In genomic region chrX:703466-704210, GRCh38 we compare ENCODE assay signal across 18 cellular contexts.
DNase-seq lines count a peak whose midpoint lies in the region; FAIRE-seq and TF ChIP-seq lines count a peak whose summit lies in the region.
"Had no signal": no experiment of that assay in that cellular context is flagged by ENCODE, and none has a peak within 500 bp of the region (broad histone marks: within the 10 kb centered on the region; RNA-seq: fewer than 3 reads in every experiment).

No MANE protein-coding gene starts in this region.

- DNase-seq in EH (ENCODE audit: low read depth) (peak; percentile 87), MG63 (peak; percentile 9), endothelial cell of umbilical vein (ENCODE audit: low read depth, low spot score) (no peak), stromal cell of bone marrow (ENCODE audit: low read depth) (peak; percentile 83), NK-92 (lab: John Stamatoyannopoulos, UW; ENCODE audit: unreplicated experiment) (no peak), small intestine (no peak)
- DNase-seq in activated T-cell treated with anti-CD3 and anti-CD28 coated beads, Interleukin-2, amount 50 U/mL, for 1 hour = no peak
- no peak for DNase-seq in activated T-cell treated with anti-CD3 and anti-CD28 coated beads, Interleukin-2, amount 50 U/mL, for 48 hours
- DNase-seq: ACHN; CD4-positive, alpha-beta memory T cell; HCEC 1CT; NCI-H1417 treated with DMSO at 0.1 percent for 48 hours; NCI-H2029 treated with DMSO at 0.1 percent for 48 hours; NCI-H524; RPMI8226; SJCRH30 had no signal

- no TSS peak for BruUV-seq in endothelial cell of umbilical vein (replicated peaks; lab: Mats Ljungman, UMichigan)

- no peaks in the 10 kb centered on the region for H3K9me1 ChIP-seq in endothelial cell of umbilical vein (replicated peaks; ENCODE audit: control insufficient read depth, extremely low read depth, insufficient read depth, low read length)

- no peaks in the 10 kb centered on the region for H3K4me1 ChIP-seq in endothelial cell of umbilical vein (ENCODE audit: control insufficient read depth, extremely low read depth, insufficient read depth, low read length)
- H3K4me1 ChIP-seq in small intestine (ENCODE audit: control insufficient read depth in 2 of 2, insufficient read depth in 1 of 2, low read depth in 1 of 2, low read length in 1 of 2) = no peaks in the 10 kb centered on the region
- H3K4me1 ChIP-seq: SJCRH30 had no signal

- WGBS in small intestine, 3 donors = 65 to 82% (median 77%) methylated on average over 4 of the region's 4 CpGs

- FAIRE-seq in endothelial cell of umbilical vein (lab: Jason Lieb, UNC) (no peak), small intestine (lab: Jason Lieb, UNC) (no peak)
- FAIRE-seq: GM12878, GM18507 had no signal

- H3K9ac ChIP-seq in endothelial cell of umbilical vein (replicated peaks; ENCODE audit: extremely low read depth, insufficient read depth, low read length) = no peak overlapping the region

- H3K27me3 ChIP-seq in MG63 (no peaks in the 10 kb centered on the region), endothelial cell of umbilical vein (ENCODE audit: control insufficient read depth in 2 of 2, insufficient read depth in 2 of 2, low read length in 2 of 2) (no peaks in the 10 kb centered on the region), small intestine (ENCODE audit: control insufficient read depth in 2 of 2, insufficient read depth in 2 of 2, low read length in 2 of 2) (no peaks in the 10 kb centered on the region)
- H3K27me3 ChIP-seq: SJCRH30 had no signal

- H3K27ac ChIP-seq in endothelial cell of umbilical vein (ENCODE audit: insufficient read depth, low read depth, low read length) (no peak overlapping the region), small intestine (ENCODE audit: low read depth in 1 of 2, low read length in 1 of 2) (no peak overlapping the region)
- H3K27ac ChIP-seq: SJCRH30 had no signal

- H3K79me2 ChIP-seq in endothelial cell of umbilical vein (ENCODE audit: control insufficient read depth, insufficient read depth, low read length) = no peaks in the 10 kb centered on the region

- TF ChIP-seq CTCF in endothelial cell of umbilical vein (IDR thresholded peaks at IDR 0.05; ENCODE audit: extremely low read depth in 1 of 2, insufficient read depth in 1 of 2, low read depth in 1 of 2, low read length in 2 of 2) = no peak

- intact Hi-C loops in endothelial cell of umbilical vein (cut with micrococcal nuclease) = no loop called here

- CTCF ChIA-PET in endothelial cell of umbilical vein (lab: Charles Lee) = no interaction called here

- no peak for TF ChIP-seq POLR2A in endothelial cell of umbilical vein (IDR thresholded peaks at IDR 0.05; ENCODE audit: low read depth, low read length)

- H3K36me3 ChIP-seq in MG63 (no peaks in the 10 kb centered on the region), endothelial cell of umbilical vein (ENCODE audit: control insufficient read depth in 2 of 2, extremely low read depth in 1 of 2, insufficient read depth in 2 of 2, low read length in 2 of 2) (no peaks in the 10 kb centered on the region), small intestine (ENCODE audit: control insufficient read depth in 2 of 2, insufficient read depth in 2 of 2, low read length in 2 of 2) (no peaks in the 10 kb centered on the region)
- H3K36me3 ChIP-seq: SJCRH30 had no signal

- no peak overlapping the region for H2AFZ ChIP-seq in endothelial cell of umbilical vein (ENCODE audit: low read depth, low read length)

- H4K20me1 ChIP-seq in endothelial cell of umbilical vein (replicated peaks; ENCODE audit: control insufficient read depth, extremely low read depth, insufficient read depth, low read length) = no peaks in the 10 kb centered on the region

- POLR2A ChIA-PET in endothelial cell of umbilical vein (lab: Charles Lee) = no interaction called here

- no peak overlapping the region for H3K4me2 ChIP-seq in endothelial cell of umbilical vein (ENCODE audit: insufficient read depth, low read length)

- dilution Hi-C loops in endothelial cell of umbilical vein (cut with MboI; ENCODE audit: extremely low pct_ligation_motif_present, low sequenced_read_pairs) = no loop called here

- no peak overlapping the region for H3K4me3 ChIP-seq in MG63
- no peak overlapping the region for H3K4me3 ChIP-seq in endothelial cell of umbilical vein (replicated peaks in 1 of 3; ENCODE audit: insufficient read depth in 1 of 3, low read depth in 1 of 3, low read length in 3 of 3)
- no peak overlapping the region for H3K4me3 ChIP-seq in small intestine (ENCODE audit: low read depth in 1 of 2, low read length in 2 of 2)
- H3K4me3 ChIP-seq: GM12878, SJCRH30 had no signal

- H3K9me3 ChIP-seq in MG63 (no peaks in the 10 kb centered on the region), endothelial cell of umbilical vein (replicated peaks; ENCODE audit: control insufficient read depth, insufficient read depth, low read length) (peaks cover 3% of the 10 kb centered on the region), small intestine (ENCODE audit: control insufficient read depth, low read depth) (peaks cover 1% of the 10 kb centered on the region)
- H3K9me3 ChIP-seq: SJCRH30 had no signal

TF ChIP-seq in endothelial cell of umbilical vein, 7 proteins besides CTCF, POLR2A, EP300 and RAD21:
- TF ChIP-seq JUN (IDR thresholded peaks at IDR 0.05; ENCODE audit: borderline replicate concordance, insufficient read depth, insufficient read length, low read depth) (peak; percentile 25), MYC (IDR thresholded peaks at IDR 0.05; ENCODE audit: low read depth, low read length) (no peak)
TF ChIP-seq in endothelial cell of umbilical vein: peak in this region for 1.

Comparison
In these comparisons a context has a peak if more than half of its experiments do, and no peak if none do; other contexts are left out.
1. DNase-seq: peak in EH (single experiment), MG63 (single experiment) and stromal cell of bone marrow (single experiment); none in endothelial cell of umbilical vein (single experiment), NK-92 (single experiment), activated T-cell treated with anti-CD3 and anti-CD28 coated beads, Interleukin-2, amount 50 U/mL, for 1 hour (single experiment), activated T-cell treated with anti-CD3 and anti-CD28 coated beads, Interleukin-2, amount 50 U/mL, for 48 hours (0 of 2) and small intestine (single experiment).